22 cellular contexts compared by ENCODE assay signal in genomic region chr5:93926831-93927600, GRCh38.
A peak's percentile ranks its signal among the peaks of the same experiment; 100 is the strongest.
DNase-seq lines count a peak whose midpoint lies in the region; ATAC-seq, FAIRE-seq and TF ChIP-seq lines count a peak whose summit lies in the region.
"Had no signal": no experiment of that assay in that cellular context is flagged by ENCODE, and none has a peak within 500 bp of the region (broad histone marks: within the 10 kb centered on the region; RNA-seq: fewer than 3 reads in every experiment).

No MANE protein-coding gene starts in this region.

- H3K4me3 ChIP-seq in adipocyte (ENCODE audit: low read length) = peak overlapping the region; percentile 42
- no peak overlapping the region for H3K4me3 ChIP-seq in SK-N-SH (ENCODE audit: low read depth in 2 of 2, low read length in 1 of 2)
- H3K4me3 ChIP-seq: BLaER1, lower lobe of right lung, prostate gland, tibial artery had no signal

- H3K27ac ChIP-seq in foreskin keratinocyte (no peak overlapping the region), SK-N-SH (ENCODE audit: low read depth in 2 of 2, low read length in 1 of 2) (no peak overlapping the region)
- H3K27ac ChIP-seq: BLaER1, lower lobe of right lung, prostate gland, tibial artery had no signal

- TF ChIP-seq CTCF in foreskin keratinocyte (conservative IDR thresholded peaks at IDR 0.05) (no peak), SK-N-SH (IDR thresholded peaks at IDR 0.05) (no peak)

- TF ChIP-seq EP300 in SK-N-SH (IDR thresholded peaks at IDR 0.05; ENCODE audit: borderline replicate concordance in 1 of 2, low read depth in 1 of 2, low read length in 1 of 2) = no peak

- TF ChIP-seq RAD21 in SK-N-SH (IDR thresholded peaks at IDR 0.05; ENCODE audit: low read length) = no peak

- peak; percentile 38 for FAIRE-seq in H54 (lab: Jason Lieb, UNC)
- no peak for FAIRE-seq in HTR-8/SVneo (lab: Jason Lieb, UNC)

- H3K9me3 ChIP-seq in adipocyte (ENCODE audit: control insufficient read depth, low read length) (no peaks in the 10 kb centered on the region), SK-N-SH (no peaks in the 10 kb centered on the region)
- H3K9me3 ChIP-seq: BLaER1, lower lobe of right lung, prostate gland, tibial artery had no signal

- H3K4me1 ChIP-seq in adipocyte (ENCODE audit: control insufficient read depth, insufficient read depth, low read length) = peaks cover 31% of the 10 kb centered on the region
- H3K4me1 ChIP-seq in foreskin keratinocyte = peaks cover 9% of the 10 kb centered on the region
- peaks cover 0 to 7% of the 10 kb centered on the region in 2 experiments; a peak in 2 of 4 replicates for H3K4me1 ChIP-seq in SK-N-SH (ENCODE audit: control insufficient read depth in 1 of 2, insufficient read depth in 2 of 2, low read depth in 1 of 2, low read length in 1 of 2)
- H3K4me1 ChIP-seq: BLaER1, lower lobe of right lung, prostate gland had no signal

- DNase-seq in H54 (ENCODE audit: insufficient read length, low spot score) (no peak), adipocyte (ENCODE audit: low read depth) (peak; percentile 21), foreskin keratinocyte (peak in 1 of 2 donors; percentile 18), sciatic nerve (ENCODE audit: low spot score) (no peak), KBM-7 (no peak), HTR-8/SVneo (ENCODE audit: insufficient read length, low spot score) (no peak), SK-N-SH (no peak)
- DNase-seq: activated CD8-positive, alpha-beta T cell treated with anti-CD3 and anti-CD28 coated beads for 36 hours; activated naive CD8-positive, alpha-beta T cell treated with anti-CD3 and anti-CD28 coated beads, Interleukin-2, amount 10 ng/mL, durations not matched to agents 7 days and 5 days; activated T-cell treated with anti-CD3 and anti-CD28 coated beads, Interleukin-2, amount 50 U/mL, for 4 hours; caudate nucleus; effector CD8-positive, alpha-beta T cell; foreskin melanocyte; lower lobe of right lung; natural killer cell; NCI-H1417; stimulated activated CD4-positive, alpha-beta T cell treated with anti-CD3 and anti-CD28 coated beads, Interleukin-12 subunit alpha, Interleukin-12 subunit beta, amount 100 ng/mL, for 4 hours; T-cell; tibial artery had no signal

- H3K36me3 ChIP-seq in adipocyte (ENCODE audit: control insufficient read depth, insufficient read depth, low read length, severe bottlenecking) (no peaks in the 10 kb centered on the region), SK-N-SH (replicated peaks in 1 of 2; ENCODE audit: control insufficient read depth in 1 of 2, insufficient read depth in 2 of 2, low read length in 1 of 2) (no peaks in the 10 kb centered on the region)
- H3K36me3 ChIP-seq: BLaER1, lower lobe of right lung, prostate gland, tibial artery had no signal

- no peaks in the 10 kb centered on the region for H3K27me3 ChIP-seq in adipocyte (replicated peaks; ENCODE audit: control insufficient read depth, insufficient read depth, low read length)
- H3K27me3 ChIP-seq in foreskin keratinocyte = no peaks in the 10 kb centered on the region
- H3K27me3 ChIP-seq in SK-N-SH (ENCODE audit: insufficient read depth) = no peaks in the 10 kb centered on the region
- H3K27me3 ChIP-seq: BLaER1, tibial artery had no signal

- intact Hi-C loops in sciatic nerve (cut with DNase I) = no loop called here

- no peak overlapping the region for H2AFZ ChIP-seq in SK-N-SH (ENCODE audit: low read depth)

- peaks cover under 1% of the 10 kb centered on the region for H3F3A ChIP-seq in SK-N-SH (replicated peaks; ENCODE audit: insufficient read depth)

- ATAC-seq in foreskin keratinocyte (peak; percentile 7), sciatic nerve (peak; percentile 48)
- ATAC-seq: activated CD8-positive, alpha-beta T cell treated with anti-CD3 and anti-CD28 coated beads for 36 hours; activated T-cell treated with anti-CD3 and anti-CD28 coated beads, Interleukin-2, amount 50 U/mL, for 4 hours; lower lobe of right lung; natural killer cell; stimulated activated memory B cell treated with anti-CD40 and anti-IgM and Interleukin-4, amounts not matched to agents 10 μg/mL and 1 μg/mL and 100 μg/mL, for 72 hours; T-cell had no signal

- POLR2A ChIA-PET in SK-N-SH (lab: Yijun Ruan, JAX) = no interaction called here

- no peak overlapping the region for H3K4me2 ChIP-seq in SK-N-SH
- H3K4me2 ChIP-seq: BLaER1 had no signal

- no peak for TF ChIP-seq POLR2A in H54 (IDR thresholded peaks at IDR 0.05; ENCODE audit: low read depth, low read length)

- WGBS in SK-N-SH (ENCODE audit: low lambda C conversion rate) = 98% methylated on average over 3 of the region's 3 CpGs

- H4K20me1 ChIP-seq in SK-N-SH (ENCODE audit: insufficient read depth) = no peaks in the 10 kb centered on the region
- H4K20me1 ChIP-seq: BLaER1 had no signal

- in situ Hi-C loops in KBM-7 (cut with MboI; ENCODE audit: low pct_unique_long_range_greater_than_20kb, low sequenced_read_pairs) = no loop called here

- H3K79me2 ChIP-seq in SK-N-SH (ENCODE audit: insufficient read depth) = no peaks in the 10 kb centered on the region; the same call in 1 of the 2 replicates

- no peaks in the 10 kb centered on the region for H3K9me2 ChIP-seq in SK-N-SH

- CTCF ChIA-PET in SK-N-SH (lab: Yijun Ruan, JAX) = interaction anchor here (1.2 kb wide), 1 partner anchor 598 kb away, joined by 3 read pairs; no protein-coding TSS in a partner anchor

- peak overlapping the region; percentile 46 for H3K9ac ChIP-seq in adipocyte (ENCODE audit: low read length)
- H3K9ac ChIP-seq in SK-N-SH = no peak overlapping the region
- H3K9ac ChIP-seq: BLaER1 had no signal

TF ChIP-seq in SK-N-SH, 30 proteins besides CTCF, POLR2A, EP300 and RAD21:
- TF ChIP-seq NRF1 (IDR thresholded peaks at IDR 0.05; ENCODE audit: low read depth, low read length) (no peak), ELF1 (IDR thresholded peaks at IDR 0.05) (no peak), PBX3 (IDR thresholded peaks at IDR 0.05) (no peak), TEAD4 (IDR thresholded peaks at IDR 0.05; ENCODE audit: borderline replicate concordance, insufficient read depth) (no peak), POLR2AphosphoS5 (IDR thresholded peaks at IDR 0.05; ENCODE audit: low read depth, low read length) (no peak), YY1 (IDR thresholded peaks at IDR 0.05; ENCODE audit: low read depth) (no peak), MEF2A (IDR thresholded peaks at IDR 0.05; ENCODE audit: borderline replicate concordance, low read depth) (no peak)
